ENCODE assay signal across 1 cellular context in the genomic region with DNA sequence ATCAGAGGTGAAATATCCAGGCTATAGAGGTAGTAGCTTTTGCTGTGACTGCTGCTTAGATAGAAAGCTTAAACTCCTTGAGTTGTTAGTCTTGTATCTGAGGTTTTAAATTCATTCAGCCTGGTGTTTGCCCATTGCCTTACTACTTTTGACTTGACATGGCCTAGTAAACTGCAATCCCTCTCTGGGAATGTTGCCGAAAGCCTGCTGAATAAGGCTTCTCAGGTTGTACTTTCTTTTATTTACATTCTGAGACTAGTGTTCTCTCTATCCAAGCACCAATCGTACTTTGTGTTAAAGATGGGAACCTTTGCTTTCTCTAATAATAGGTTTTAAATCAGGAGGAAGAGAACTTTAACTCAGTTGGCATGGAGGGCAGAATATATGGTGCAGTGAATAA.
TF ChIP-seq lines count a peak whose summit lies in the region.

No MANE protein-coding gene starts in this region.

TF ChIP-seq in GM23338, 12 proteins besides CTCF, POLR2A, EP300 and RAD21 (continued from another document):
- TF ChIP-seq, protein P1, sequence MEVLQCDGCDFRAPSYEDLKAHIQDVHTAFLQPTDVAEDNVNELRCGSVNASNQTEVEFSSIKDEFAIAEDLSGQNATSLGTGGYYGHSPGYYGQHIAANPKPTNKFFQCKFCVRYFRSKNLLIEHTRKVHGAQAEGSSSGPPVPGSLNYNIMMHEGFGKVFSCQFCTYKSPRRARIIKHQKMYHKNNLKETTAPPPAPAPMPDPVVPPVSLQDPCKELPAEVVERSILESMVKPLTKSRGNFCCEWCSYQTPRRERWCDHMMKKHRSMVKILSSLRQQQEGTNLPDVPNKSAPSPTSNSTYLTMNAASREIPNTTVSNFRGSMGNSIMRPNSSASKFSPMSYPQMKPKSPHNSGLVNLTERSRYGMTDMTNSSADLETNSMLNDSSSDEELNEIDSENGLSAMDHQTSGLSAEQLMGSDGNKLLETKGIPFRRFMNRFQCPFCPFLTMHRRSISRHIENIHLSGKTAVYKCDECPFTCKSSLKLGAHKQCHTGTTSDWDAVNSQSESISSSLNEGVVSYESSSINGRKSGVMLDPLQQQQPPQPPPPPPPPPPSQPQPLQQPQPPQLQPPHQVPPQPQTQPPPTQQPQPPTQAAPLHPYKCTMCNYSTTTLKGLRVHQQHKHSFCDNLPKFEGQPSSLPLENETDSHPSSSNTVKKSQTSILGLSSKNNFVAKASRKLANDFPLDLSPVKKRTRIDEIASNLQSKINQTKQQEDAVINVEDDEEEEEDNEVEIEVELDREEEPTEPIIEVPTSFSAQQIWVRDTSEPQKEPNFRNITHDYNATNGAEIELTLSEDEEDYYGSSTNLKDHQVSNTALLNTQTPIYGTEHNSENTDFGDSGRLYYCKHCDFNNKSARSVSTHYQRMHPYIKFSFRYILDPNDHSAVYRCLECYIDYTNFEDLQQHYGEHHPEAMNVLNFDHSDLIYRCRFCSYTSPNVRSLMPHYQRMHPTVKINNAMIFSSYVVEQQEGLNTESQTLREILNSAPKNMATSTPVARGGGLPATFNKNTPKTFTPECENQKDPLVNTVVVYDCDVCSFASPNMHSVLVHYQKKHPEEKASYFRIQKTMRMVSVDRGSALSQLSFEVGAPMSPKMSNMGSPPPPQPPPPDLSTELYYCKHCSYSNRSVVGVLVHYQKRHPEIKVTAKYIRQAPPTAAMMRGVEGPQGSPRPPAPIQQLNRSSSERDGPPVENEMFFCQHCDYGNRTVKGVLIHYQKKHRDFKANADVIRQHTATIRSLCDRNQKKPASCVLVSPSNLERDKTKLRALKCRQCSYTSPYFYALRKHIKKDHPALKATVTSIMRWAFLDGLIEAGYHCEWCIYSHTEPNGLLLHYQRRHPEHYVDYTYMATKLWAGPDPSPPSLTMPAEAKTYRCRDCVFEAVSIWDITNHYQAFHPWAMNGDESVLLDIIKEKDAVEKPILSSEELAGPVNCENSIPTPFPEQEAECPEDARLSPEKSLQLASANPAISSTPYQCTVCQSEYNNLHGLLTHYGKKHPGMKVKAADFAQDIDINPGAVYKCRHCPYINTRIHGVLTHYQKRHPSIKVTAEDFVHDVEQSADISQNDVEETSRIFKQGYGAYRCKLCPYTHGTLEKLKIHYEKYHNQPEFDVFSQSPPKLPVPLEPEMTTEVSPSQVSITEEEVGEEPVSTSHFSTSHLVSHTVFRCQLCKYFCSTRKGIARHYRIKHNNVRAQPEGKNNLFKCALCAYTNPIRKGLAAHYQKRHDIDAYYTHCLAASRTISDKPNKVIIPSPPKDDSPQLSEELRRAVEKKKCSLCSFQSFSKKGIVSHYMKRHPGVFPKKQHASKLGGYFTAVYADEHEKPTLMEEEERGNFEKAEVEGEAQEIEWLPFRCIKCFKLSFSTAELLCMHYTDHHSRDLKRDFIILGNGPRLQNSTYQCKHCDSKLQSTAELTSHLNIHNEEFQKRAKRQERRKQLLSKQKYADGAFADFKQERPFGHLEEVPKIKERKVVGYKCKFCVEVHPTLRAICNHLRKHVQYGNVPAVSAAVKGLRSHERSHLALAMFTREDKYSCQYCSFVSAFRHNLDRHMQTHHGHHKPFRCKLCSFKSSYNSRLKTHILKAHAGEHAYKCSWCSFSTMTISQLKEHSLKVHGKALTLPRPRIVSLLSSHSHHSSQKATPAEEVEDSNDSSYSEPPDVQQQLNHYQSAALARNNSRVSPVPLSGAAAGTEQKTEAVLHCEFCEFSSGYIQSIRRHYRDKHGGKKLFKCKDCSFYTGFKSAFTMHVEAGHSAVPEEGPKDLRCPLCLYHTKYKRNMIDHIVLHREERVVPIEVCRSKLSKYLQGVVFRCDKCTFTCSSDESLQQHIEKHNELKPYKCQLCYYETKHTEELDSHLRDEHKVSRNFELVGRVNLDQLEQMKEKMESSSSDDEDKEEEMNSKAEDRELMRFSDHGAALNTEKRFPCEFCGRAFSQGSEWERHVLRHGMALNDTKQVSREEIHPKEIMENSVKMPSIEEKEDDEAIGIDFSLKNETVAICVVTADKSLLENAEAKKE (CRISPR knock-in tag; IDR thresholded peaks at IDR 0.05): no peak
- no peak for TF ChIP-seq CREB1 (CRISPR knock-in tag; IDR thresholded peaks at IDR 0.05; ENCODE audit: low read depth)
